1 cellular context compared by ENCODE assay signal in genomic region chr5:98977723-98978122, GRCh38.
TF ChIP-seq lines count a peak whose summit lies in the region.

No MANE protein-coding gene starts in this region.

TF ChIP-seq in WTC11, 78 proteins besides CTCF, POLR2A, EP300 and RAD21 (continued from another document):
- TF ChIP-seq HMGXB4 (CRISPR knock-in tag; IDR thresholded peaks at IDR 0.05) (no peak), ATF1 (CRISPR knock-in tag; IDR thresholded peaks at IDR 0.05) (no peak), E2F4 (CRISPR knock-in tag; IDR thresholded peaks at IDR 0.05; ENCODE audit: borderline replicate concordance, low read depth) (no peak), ZNF263 (CRISPR knock-in tag; IDR thresholded peaks at IDR 0.05; ENCODE audit: low read depth) (no peak), FOXP4 (CRISPR knock-in tag; IDR thresholded peaks at IDR 0.05) (no peak), ZNF232 (CRISPR knock-in tag; IDR thresholded peaks at IDR 0.05) (no peak), ZBTB43 (CRISPR knock-in tag; IDR thresholded peaks at IDR 0.05) (no peak), MYBL2 (CRISPR knock-in tag; IDR thresholded peaks at IDR 0.05) (no peak), ERG (CRISPR knock-in tag; IDR thresholded peaks at IDR 0.05) (no peak), ZNF219 (CRISPR knock-in tag; IDR thresholded peaks at IDR 0.05; ENCODE audit: borderline replicate concordance) (no peak)
